In genomic region chr2:61017003-61017555, GRCh38 we compare ENCODE assay signal across 8 cellular contexts. TPM values are rescaled to one million over a fixed set of nuclear protein-coding genes. Genes with fewer than 3 reads are reported as not detected.
DNase-seq lines count a peak whose midpoint lies in the region; ATAC-seq, FAIRE-seq and TF ChIP-seq lines count a peak whose summit lies in the region.

No MANE protein-coding gene starts in this region.

- H3K4me3 ChIP-seq in HUES48 (ENCODE audit: low read depth, low read length) (peak overlapping the region; percentile 94), OCI-LY1 (ENCODE audit: low read depth, low read length, poor library complexity, severe bottlenecking) (peak overlapping the region; percentile 89), esophagus (ENCODE audit: low read depth in 1 of 2, low read length in 2 of 2) (peak overlapping the region; percentile 83 to 99), mucosa of stomach (ENCODE audit: low read length) (peak overlapping the region; percentile 86)

- H4K20me1 ChIP-seq in OCI-LY1 (ENCODE audit: insufficient read depth, low read length): no peaks in the 10 kb centered on the region

- peaks cover 13% of the 10 kb centered on the region for H3K4me1 ChIP-seq in HUES48 (ENCODE audit: control insufficient read depth, insufficient read depth, low read length)
- H3K4me1 ChIP-seq in OCI-LY1 (ENCODE audit: insufficient read depth, low read length, severe bottlenecking): peaks cover 30% of the 10 kb centered on the region
- peaks cover 0 to 3% of the 10 kb centered on the region in 2 donors for H3K4me1 ChIP-seq in esophagus (ENCODE audit: control insufficient read depth in 2 of 2, insufficient read depth in 2 of 2, low read length in 1 of 2)
- peaks cover 8% of the 10 kb centered on the region for H3K4me1 ChIP-seq in mucosa of stomach (ENCODE audit: control insufficient read depth, insufficient read depth, low read length)

- H3K9ac ChIP-seq in HUES48 (ENCODE audit: low read depth, low read length) (peak overlapping the region; percentile 95), OCI-LY1 (ENCODE audit: low read length) (peak overlapping the region; percentile 81), mucosa of stomach (ENCODE audit: low read length) (peak overlapping the region; percentile 90)

- H3K9me2 ChIP-seq in OCI-LY1 (ENCODE audit: low read depth, low read length): no peaks in the 10 kb centered on the region

- peak overlapping the region; percentile 87 for H3K4me2 ChIP-seq in OCI-LY1 (ENCODE audit: low read length)

- H3K27me3 ChIP-seq in HUES48 (ENCODE audit: control insufficient read depth, insufficient read depth, low read length): no peaks in the 10 kb centered on the region
- H3K27me3 ChIP-seq in OCI-LY1 (ENCODE audit: insufficient read depth, low read length): no peaks in the 10 kb centered on the region
- no peaks in the 10 kb centered on the region for H3K27me3 ChIP-seq in esophagus (ENCODE audit: control insufficient read depth in 1 of 2, insufficient read depth in 2 of 2, low read length in 2 of 2)
- no peaks in the 10 kb centered on the region for H3K27me3 ChIP-seq in mucosa of stomach (ENCODE audit: control insufficient read depth, insufficient read depth, low read length)

- no peaks in the 10 kb centered on the region for H3K9me3 ChIP-seq in HUES48 (ENCODE audit: control insufficient read depth, insufficient read depth, low read length)
- H3K9me3 ChIP-seq in OCI-LY1 (ENCODE audit: low read length): no peaks in the 10 kb centered on the region
- H3K9me3 ChIP-seq in esophagus (ENCODE audit: control insufficient read depth in 2 of 2, insufficient read depth in 1 of 2, low read depth in 1 of 2, low read length in 1 of 2): no peaks in the 10 kb centered on the region
- no peaks in the 10 kb centered on the region for H3K9me3 ChIP-seq in mucosa of stomach (ENCODE audit: control insufficient read depth, low read length)

- no peak for FAIRE-seq in D721Med (lab: Jason Lieb, UNC)

- H3K36me3 ChIP-seq in HUES48 (ENCODE audit: control insufficient read depth, insufficient read depth, low read length): no peaks in the 10 kb centered on the region
- H3K36me3 ChIP-seq in OCI-LY1 (ENCODE audit: insufficient read depth, low read length): peaks cover 14% of the 10 kb centered on the region
- peaks cover 0 to 5% of the 10 kb centered on the region in 2 donors for H3K36me3 ChIP-seq in esophagus (ENCODE audit: control insufficient read depth in 2 of 2, insufficient read depth in 2 of 2, low read length in 1 of 2)
- no peaks in the 10 kb centered on the region for H3K36me3 ChIP-seq in mucosa of stomach (ENCODE audit: control insufficient read depth, insufficient read depth, low read length)

- WGBS in esophagus, 2 donors: 0% methylated on average over 27 of the region's 27 CpGs

- H3F3A ChIP-seq in OCI-LY1 (ENCODE audit: insufficient read depth, low read length): no peaks in the 10 kb centered on the region

- ATAC-seq in GM21423 (IDR thresholded peaks at IDR 0.05; ENCODE audit: unreplicated experiment): peak; percentile 64

- peaks cover 38% of the 10 kb centered on the region for H3K79me2 ChIP-seq in OCI-LY1 (ENCODE audit: insufficient read depth, low read length)

- H3K27ac ChIP-seq in HUES48 (ENCODE audit: low read depth, low read length) (peak overlapping the region; percentile 97), OCI-LY1 (ENCODE audit: low read depth, low read length, poor library complexity, severe bottlenecking) (peak overlapping the region; percentile 89), esophagus (ENCODE audit: low read depth in 2 of 2, low read length in 1 of 2) (peak overlapping the region; percentile 96 to 97)

- H2AFZ ChIP-seq in OCI-LY1 (ENCODE audit: low read length): peak overlapping the region; percentile 24

- DNase-seq in D721Med (ENCODE audit: insufficient read length, low spot score) (peak; percentile 35), activated T-cell treated with anti-CD3 and anti-CD28 coated beads for 4 hours (peak; percentile 55)
- DNase-seq in stimulated activated CD8-positive, alpha-beta memory T cell treated with anti-CD3 and anti-CD28 coated beads, Interleukin-7, amount 100 ng/mL, for 1 hour (ENCODE audit: low read depth in 2 of 2): peak; percentile 20 to 29

- TF ChIP-seq CTCF in D721Med (IDR thresholded peaks at IDR 0.05; ENCODE audit: insufficient read depth, missing control alignments): no peak
- TF ChIP-seq CTCF in OCI-LY1 (IDR thresholded peaks at IDR 0.05; ENCODE audit: low read length): no peak

RNA-seq across cellular contexts. Expression of gene PEX13, which starts 0.4 kb away (rescaled TPM):
- polyA plus RNA-seq in esophagus: 10 to 100 TPM in 1 of 2 donors, 1 to 10 TPM in 1; 8.3 to 10.7 TPM

RNA-seq across cellular contexts. Expression of gene PUS10, which starts 1.0 kb away (rescaled TPM):
- 1 to 10 TPM; 1.7 to 2.2 TPM for polyA plus RNA-seq in esophagus

RNA-seq across cellular contexts. Expression of gene SANBR, which starts 48.6 kb away (rescaled TPM):
- 1 to 10 TPM; 2.3 to 5.1 TPM for polyA plus RNA-seq in esophagus

Comparison
In these comparisons a context has a peak if more than half of its experiments do, and no peak if none do; other contexts are left out.
1. Peak in every context shown above with its lines: DNase-seq, ATAC-seq, H3K4me3 ChIP-seq and H3K27ac ChIP-seq.